Comparison of ENCODE assay signal across 1 cellular context in genomic region chr2:176096986-176097819, GRCh38.
TF ChIP-seq lines count a peak whose summit lies in the region.

No MANE protein-coding gene starts in this region.

TF ChIP-seq in WTC11, 78 proteins besides CTCF, POLR2A, EP300 and RAD21 (continued from another document):
- no peak for TF ChIP-seq EMX1 (CRISPR knock-in tag; IDR thresholded peaks at IDR 0.05)
- TF ChIP-seq ZNF423 (CRISPR knock-in tag; IDR thresholded peaks at IDR 0.05), result no peak
- TF ChIP-seq TEAD4 (CRISPR knock-in tag; IDR thresholded peaks at IDR 0.05), result no peak
- TF ChIP-seq PRDM15 (CRISPR knock-in tag; IDR thresholded peaks at IDR 0.05), result peak; percentile 77
- TF ChIP-seq ZNF219 (CRISPR knock-in tag; IDR thresholded peaks at IDR 0.05; ENCODE audit: borderline replicate concordance), result no peak
- no peak for TF ChIP-seq ERG (CRISPR knock-in tag; IDR thresholded peaks at IDR 0.05)
- no peak for TF ChIP-seq JUN (CRISPR knock-in tag; IDR thresholded peaks at IDR 0.05)
- TF ChIP-seq ZSCAN18 (CRISPR knock-in tag; IDR thresholded peaks at IDR 0.05), result no peak
- TF ChIP-seq ZBTB43 (CRISPR knock-in tag; IDR thresholded peaks at IDR 0.05), result no peak
- no peak; the same call in 1 of the 2 replicates for TF ChIP-seq TEAD1 (CRISPR knock-in tag; IDR thresholded peaks at IDR 0.05)
- TF ChIP-seq ATF1 (CRISPR knock-in tag; IDR thresholded peaks at IDR 0.05), result no peak
- TF ChIP-seq ZNF532 (CRISPR knock-in tag; IDR thresholded peaks at IDR 0.05; ENCODE audit: borderline replicate concordance), result no peak
- TF ChIP-seq ATF2 (CRISPR knock-in tag; IDR thresholded peaks at IDR 0.05; ENCODE audit: borderline replicate concordance, low read depth), result no peak
- TF ChIP-seq NFYB (CRISPR knock-in tag; conservative IDR thresholded peaks at IDR 0.05; ENCODE audit: low read depth), result no peak
- no peak for TF ChIP-seq ZNF512 (CRISPR knock-in tag; IDR thresholded peaks at IDR 0.05; ENCODE audit: borderline replicate concordance)
- TF ChIP-seq SMAD3 (CRISPR knock-in tag; IDR thresholded peaks at IDR 0.05; ENCODE audit: borderline replicate concordance), result no peak
- no peak for TF ChIP-seq ZNF232 (CRISPR knock-in tag; IDR thresholded peaks at IDR 0.05)
- TF ChIP-seq ZNF671 (CRISPR knock-in tag; IDR thresholded peaks at IDR 0.05), result no peak
- TF ChIP-seq ESRRA (CRISPR knock-in tag; IDR thresholded peaks at IDR 0.05; ENCODE audit: borderline replicate concordance), result no peak
- TF ChIP-seq GRHL2 (CRISPR knock-in tag; IDR thresholded peaks at IDR 0.05; ENCODE audit: insufficient replicate concordance, severe bottlenecking), result no peak
- TF ChIP-seq FOXK1 (CRISPR knock-in tag; IDR thresholded peaks at IDR 0.05), result no peak
- TF ChIP-seq AR (CRISPR knock-in tag; IDR thresholded peaks at IDR 0.05), result no peak
- no peak for TF ChIP-seq TP53 (CRISPR knock-in tag; IDR thresholded peaks at IDR 0.05)
- no peak for TF ChIP-seq FOXJ3 (CRISPR knock-in tag; IDR thresholded peaks at IDR 0.05; ENCODE audit: borderline replicate concordance)
- TF ChIP-seq HMGA2 (CRISPR knock-in tag; IDR thresholded peaks at IDR 0.05), result no peak
- TF ChIP-seq NR3C1 (CRISPR knock-in tag; conservative IDR thresholded peaks at IDR 0.05; ENCODE audit: low read depth), result no peak
- TF ChIP-seq MAX (CRISPR knock-in tag; IDR thresholded peaks at IDR 0.05), result peak; percentile 29; the same call in 1 of the 2 replicates
- no peak for TF ChIP-seq USF2 (CRISPR knock-in tag; IDR thresholded peaks at IDR 0.05)
- no peak for TF ChIP-seq JAZF1 (CRISPR knock-in tag; IDR thresholded peaks at IDR 0.05)
- no peak for TF ChIP-seq CREM (CRISPR knock-in tag; IDR thresholded peaks at IDR 0.05)
TF ChIP-seq in WTC11: peak in this region for 6.
